In genomic region chr1:214603819-214604252, GRCh38 we compare ENCODE assay signal across 8 cellular contexts.
DNase-seq lines count a peak whose midpoint lies in the region; ATAC-seq and TF ChIP-seq lines count a peak whose summit lies in the region.

No MANE protein-coding gene starts in this region.

- no peak for DNase-seq in activated gamma-delta T cell (lab: John Stamatoyannopoulos, UW)

- no peaks in the 10 kb centered on the region for H3K36me3 ChIP-seq in iPS-18a (ENCODE audit: control insufficient read depth, low read depth, low read length)
- no peaks in the 10 kb centered on the region for H3K36me3 ChIP-seq in stomach smooth muscle (ENCODE audit: control insufficient read depth in 2 of 2, insufficient read depth in 2 of 2, low read length in 2 of 2)

- H3K9me3 ChIP-seq in iPS-18a (ENCODE audit: control insufficient read depth, low read depth, low read length), result no peaks in the 10 kb centered on the region
- no peaks in the 10 kb centered on the region for H3K9me3 ChIP-seq in stomach smooth muscle (ENCODE audit: control insufficient read depth in 2 of 2, low read length in 2 of 2)

- H3K27ac ChIP-seq in C4-2B, result peak overlapping the region; percentile 83
- H3K27ac ChIP-seq in iPS-18a (ENCODE audit: low read length), result peak overlapping the region; percentile 84
- H3K27ac ChIP-seq in stomach smooth muscle (ENCODE audit: low read length), result no peak overlapping the region

- H3K4me1 ChIP-seq in iPS-18a (ENCODE audit: control insufficient read depth, low read depth, low read length) (peaks cover 15% of the 10 kb centered on the region), stomach smooth muscle (ENCODE audit: control insufficient read depth, insufficient read depth, low read length) (peaks cover 7% of the 10 kb centered on the region)

- H3K27me3 ChIP-seq in iPS-18a (ENCODE audit: control insufficient read depth, insufficient read depth, low read length) (no peaks in the 10 kb centered on the region), stomach smooth muscle (ENCODE audit: control insufficient read depth in 1 of 2, insufficient read depth in 2 of 2, low read length in 2 of 2) (no peaks in the 10 kb centered on the region)

- TF ChIP-seq CTCF in C4-2B (conservative IDR thresholded peaks at IDR 0.05) (no peak), WI38 (IDR thresholded peaks at IDR 0.05; ENCODE audit: low read depth, low read length) (no peak)

- ATAC-seq in HG03066 (IDR thresholded peaks at IDR 0.05; ENCODE audit: low read depth, unreplicated experiment) (peak; percentile 3), HG02981 (IDR thresholded peaks at IDR 0.05; ENCODE audit: unreplicated experiment) (no peak), GM21576 (IDR thresholded peaks at IDR 0.05; ENCODE audit: unreplicated experiment) (no peak)

- peak overlapping the region; percentile 71 for H3K4me3 ChIP-seq in WI38 (ENCODE audit: low read depth, low read length)
- H3K4me3 ChIP-seq in iPS-18a (ENCODE audit: low read length), result peak overlapping the region; percentile 98
- H3K4me3 ChIP-seq in stomach smooth muscle (ENCODE audit: low read length in 2 of 2), result peak overlapping the region; percentile 82 to 85

- H3K9ac ChIP-seq in iPS-18a (ENCODE audit: low read length), result peak overlapping the region; percentile 97
- no peak overlapping the region for H3K9ac ChIP-seq in stomach smooth muscle (ENCODE audit: low read length in 2 of 2)
